1 cellular context compared by ENCODE assay signal in genomic region chr2:60555066-60555793, GRCh38.
TF ChIP-seq lines count a peak whose summit lies in the region.

No MANE protein-coding gene starts in this region.

TF ChIP-seq in HEK293, 187 proteins besides CTCF, POLR2A, EP300 and RAD21 (continued from another document):
- TF ChIP-seq ZSCAN4 (tag by site-specific recombination; IDR thresholded peaks at IDR 0.05) (peak; percentile 94), ZNF501 (tag by site-specific recombination; IDR thresholded peaks at IDR 0.05) (peak; percentile 51; the same call in 1 of the 2 replicates), RBAK (tag by site-specific recombination; IDR thresholded peaks at IDR 0.05) (no peak), ZNF837 (tag by site-specific recombination; IDR thresholded peaks at IDR 0.05) (no peak), ZNF670 (tag by site-specific recombination; IDR thresholded peaks at IDR 0.05; ENCODE audit: low read depth) (no peak), SCRT2 (tag by site-specific recombination; IDR thresholded peaks at IDR 0.05) (peak; percentile 90), ZNF626 (tag by site-specific recombination; IDR thresholded peaks at IDR 0.05) (no peak), GLIS2 (tag by site-specific recombination; IDR thresholded peaks at IDR 0.05) (no peak; the same call in 1 of the 2 replicates), SP2 (tag by site-specific recombination; IDR thresholded peaks at IDR 0.05) (peak; percentile 43), ZNF423 (tag by site-specific recombination; IDR thresholded peaks at IDR 0.05) (peak; percentile 54)
